ENCODE assay signal across 1 cellular context in genomic region chr21:42447732-42448131, GRCh38.
TF ChIP-seq lines count a peak whose summit lies in the region.

No MANE protein-coding gene starts in this region.

TF ChIP-seq in K562, 482 proteins besides CTCF, POLR2A, EP300 and RAD21:
- no peak for TF ChIP-seq THRB (CRISPR knock-in tag; conservative IDR thresholded peaks at IDR 0.05)
- peak in 1 of 2 experiments; percentile 91; a peak in 2 of 4 replicates for TF ChIP-seq KDM1A (IDR thresholded peaks at IDR 0.05)
- 0 out of 2 replicates have a peak, but pooled peaks have one; percentile 19 for TF ChIP-seq ARID2 (IDR thresholded peaks at IDR 0.05)
- no peak for TF ChIP-seq RFX7 (CRISPR knock-in tag; IDR thresholded peaks at IDR 0.05)
